Comparison of ENCODE assay signal across 14 cellular contexts in genomic region chr17:64972611-64973010, GRCh38. TPM values are rescaled to one million over a fixed set of nuclear protein-coding genes. Genes with fewer than 3 reads are reported as not detected.
DNase-seq lines count a peak whose midpoint lies in the region; ATAC-seq and TF ChIP-seq lines count a peak whose summit lies in the region.
"Had no signal": no experiment of that assay in that cellular context is flagged by ENCODE, and none has a peak within 500 bp of the region (broad histone marks: within the 10 kb centered on the region; RNA-seq: fewer than 3 reads in every experiment).

No MANE protein-coding gene starts in this region.

- H4K20me1 ChIP-seq in DOHH2 (ENCODE audit: control insufficient read depth, insufficient read depth, low read depth, low read length) = no peaks in the 10 kb centered on the region
- H4K20me1 ChIP-seq in OCI-LY7 (ENCODE audit: insufficient read depth, low read length) = no peaks in the 10 kb centered on the region

- H3K27me3 ChIP-seq in CD4-positive, CD25-positive, alpha-beta regulatory T cell (ENCODE audit: control insufficient read depth, insufficient read depth, low read length) = no peaks in the 10 kb centered on the region
- H3K27me3 ChIP-seq in DOHH2 (ENCODE audit: control insufficient read depth, low read length) = no peaks in the 10 kb centered on the region
- no peaks in the 10 kb centered on the region for H3K27me3 ChIP-seq in naive thymus-derived CD4-positive, alpha-beta T cell (ENCODE audit: control insufficient read depth in 2 of 2, insufficient read depth in 2 of 2, low read length in 2 of 2)
- H3K27me3 ChIP-seq: SJSA1 had no signal

- H3K79me2 ChIP-seq in DOHH2 (ENCODE audit: control insufficient read depth, low read length) (peaks cover 53% of the 10 kb centered on the region), OCI-LY7 (ENCODE audit: insufficient read depth, low read depth, low read length) (peaks cover 57% of the 10 kb centered on the region; the same call in 1 of the 2 replicates)

- H3K9me3 ChIP-seq in CD4-positive, CD25-positive, alpha-beta regulatory T cell (ENCODE audit: control insufficient read depth in 2 of 2, low read length in 2 of 2) = no peaks in the 10 kb centered on the region
- no peaks in the 10 kb centered on the region for H3K9me3 ChIP-seq in DOHH2 (ENCODE audit: control insufficient read depth, insufficient read depth, low read length)
- peaks cover 3% of the 10 kb centered on the region; the same call in 1 of the 2 replicates for H3K9me3 ChIP-seq in OCI-LY7 (ENCODE audit: low read length)
- H3K9me3 ChIP-seq in naive thymus-derived CD4-positive, alpha-beta T cell (ENCODE audit: control insufficient read depth in 2 of 3, low read length in 3 of 3) = no peaks in the 10 kb centered on the region
- H3K9me3 ChIP-seq: SJSA1 had no signal

- peaks cover 57% of the 10 kb centered on the region for H3F3A ChIP-seq in DOHH2 (ENCODE audit: control insufficient read depth, insufficient read depth)

- ATAC-seq in CD4-positive, CD25-positive, alpha-beta regulatory T cell (ENCODE audit: low read depth in 2 of 2) = no peak
- ATAC-seq in naive thymus-derived CD4-positive, alpha-beta T cell = no peak
- ATAC-seq in Right ventricle myocardium inferior = no peak

- no TSS peak for BruUV-seq in OCI-LY7 (replicated peaks; lab: Mats Ljungman, UMichigan)

- intact Hi-C loops in OCI-LY7 (cut with micrococcal nuclease; ENCODE audit: unreplicated experiment) (no loop called here), Right ventricle myocardium inferior (cut with DNase I) (no loop called here)
- intact Hi-C loops in naive thymus-derived CD4-positive, alpha-beta T cell (cut with micrococcal nuclease) = no loop called here

- H3K27ac ChIP-seq in CD4-positive, CD25-positive, alpha-beta regulatory T cell (ENCODE audit: insufficient read depth, low read length, poor library complexity, severe bottlenecking) = peak overlapping the region; percentile 9
- H3K27ac ChIP-seq in DOHH2 (ENCODE audit: low read depth, low read length) (peak overlapping the region; percentile 94), OCI-LY7 (ENCODE audit: low read depth, low read length, poor library complexity, severe bottlenecking) (peak overlapping the region; percentile 99)
- H3K27ac ChIP-seq in naive thymus-derived CD4-positive, alpha-beta T cell (ENCODE audit: low read depth, low read length) = peak overlapping the region; percentile 4
- H3K27ac ChIP-seq: GM23248, SJSA1 had no signal

- H3K4me3 ChIP-seq in CD4-positive, CD25-positive, alpha-beta regulatory T cell (ENCODE audit: low read depth, low read length) = no peak overlapping the region
- peak overlapping the region; percentile 81 for H3K4me3 ChIP-seq in DOHH2 (ENCODE audit: low read length)
- peak overlapping the region; percentile 77 for H3K4me3 ChIP-seq in OCI-LY7 (ENCODE audit: low read depth, low read length, poor library complexity, severe bottlenecking)
- no peak overlapping the region for H3K4me3 ChIP-seq in naive thymus-derived CD4-positive, alpha-beta T cell (ENCODE audit: low read length)
- H3K4me3 ChIP-seq: GM23248, SJSA1 had no signal

- H3K4me3 Mint-ChIP-seq in CD4-positive, CD25-positive, alpha-beta regulatory T cell = peak overlapping the region in 1 of 4 donors; percentile 90
- no peak overlapping the region for H3K4me3 Mint-ChIP-seq in naive thymus-derived CD4-positive, alpha-beta T cell

- POLR2A ChIA-PET in OCI-LY7 (lab: Charles Lee) = interaction anchor here (0.6 to 6.0 kb wide), 3 partner anchors 10 to 44 kb away, joined by 3 to 44 read pairs (median 3); no protein-coding TSS in a partner anchor
- POLR2A ChIA-PET in naive thymus-derived CD4-positive, alpha-beta T cell (lab: Charles Lee) = interaction anchor here (0.8 kb wide), 1 partner anchor 85 kb away, joined by 4 read pairs; no protein-coding TSS in a partner anchor

- H3K27ac Mint-ChIP-seq in CD4-positive, CD25-positive, alpha-beta regulatory T cell = peak overlapping the region in 2 of 3 donors; percentile 13 to 99
- peak overlapping the region in 4 of 9 donors; percentile 4 to 100 (median 46) for H3K27ac Mint-ChIP-seq in naive thymus-derived CD4-positive, alpha-beta T cell

- H3K9me2 ChIP-seq in DOHH2 (replicated peaks; ENCODE audit: control insufficient read depth, low read length) = no peaks in the 10 kb centered on the region
- H3K9me2 ChIP-seq in OCI-LY7 (ENCODE audit: insufficient read depth, low read length) = no peaks in the 10 kb centered on the region

- H3K9me3 Mint-ChIP-seq in CD4-positive, CD25-positive, alpha-beta regulatory T cell = no peaks in the 10 kb centered on the region
- peaks cover 0 to 4% (median 0%) of the 10 kb centered on the region in 11 donors for H3K9me3 Mint-ChIP-seq in naive thymus-derived CD4-positive, alpha-beta T cell

- H2AFZ ChIP-seq in OCI-LY7 (ENCODE audit: low read length) = peak overlapping the region; percentile 15; the same call in 1 of the 2 replicates
- H2AFZ ChIP-seq: GM23248 had no signal

- H3K4me2 ChIP-seq in DOHH2 (ENCODE audit: low read length) (peak overlapping the region; percentile 96), OCI-LY7 (ENCODE audit: low read length) (peak overlapping the region; percentile 93)

- no peak for DNase-seq in CD4-positive, CD25-positive, alpha-beta regulatory T cell
- DNase-seq in OCI-LY7 (ENCODE audit: low spot score) (no peak), SKM-1 (lab: John Stamatoyannopoulos, UW; ENCODE audit: unreplicated experiment) (no peak), Right ventricle myocardium inferior (ENCODE audit: missing footprints) (no peak), RPMI8226 (no peak)
- DNase-seq in naive thymus-derived CD4-positive, alpha-beta T cell = no peak
- DNase-seq: C1 segment of cervical spinal cord, GM23248, KG1, NCI-H1105 treated with DMSO at 0.1 percent for 48 hours, NCI-H187, NCI-H510A treated with DMSO at 0.1 percent for 48 hours had no signal

- CTCF ChIA-PET in OCI-LY7 (lab: Charles Lee; ENCODE audit: unreplicated experiment) = no interaction called here
- CTCF ChIA-PET in naive thymus-derived CD4-positive, alpha-beta T cell (lab: Charles Lee) = no interaction called here

- H3K36me3 ChIP-seq in CD4-positive, CD25-positive, alpha-beta regulatory T cell (ENCODE audit: control insufficient read depth, insufficient read depth, low read length) = no peaks in the 10 kb centered on the region
- H3K36me3 ChIP-seq in DOHH2 (ENCODE audit: control insufficient read depth, low read length) = peaks cover 37% of the 10 kb centered on the region
- peaks cover 29% of the 10 kb centered on the region for H3K36me3 ChIP-seq in OCI-LY7 (ENCODE audit: insufficient read depth, low read length)
- no peaks in the 10 kb centered on the region for H3K36me3 ChIP-seq in naive thymus-derived CD4-positive, alpha-beta T cell (ENCODE audit: control insufficient read depth in 2 of 3, insufficient read depth in 3 of 3, low read length in 3 of 3)
- H3K36me3 ChIP-seq: SJSA1 had no signal

- no peak for TF ChIP-seq CTCF in DOHH2 (IDR thresholded peaks at IDR 0.05; ENCODE audit: low read depth, low read length, poor library complexity, severe bottlenecking)
- TF ChIP-seq CTCF in OCI-LY7 (conservative IDR thresholded peaks at IDR 0.05; ENCODE audit: low read length) = no peak

- no peaks in the 10 kb centered on the region for H3K36me3 Mint-ChIP-seq in CD4-positive, CD25-positive, alpha-beta regulatory T cell
- peaks cover 0 to 18% (median 0%) of the 10 kb centered on the region in 5 donors for H3K36me3 Mint-ChIP-seq in naive thymus-derived CD4-positive, alpha-beta T cell

- peaks cover 54% of the 10 kb centered on the region for H3K4me1 ChIP-seq in CD4-positive, CD25-positive, alpha-beta regulatory T cell (ENCODE audit: control insufficient read depth, insufficient read depth, low read length, poor library complexity, severe bottlenecking)
- peaks cover 91% of the 10 kb centered on the region for H3K4me1 ChIP-seq in DOHH2 (ENCODE audit: control insufficient read depth, low read length)
- H3K4me1 ChIP-seq in OCI-LY7 (ENCODE audit: insufficient read depth, low read length, poor library complexity, severe bottlenecking) = peaks cover 87% of the 10 kb centered on the region
- peaks cover 27 to 48% of the 10 kb centered on the region in 2 donors for H3K4me1 ChIP-seq in naive thymus-derived CD4-positive, alpha-beta T cell (ENCODE audit: control insufficient read depth in 2 of 2, insufficient read depth in 2 of 2, low read length in 2 of 2)

- peaks cover 20 to 75% (median 54%) of the 10 kb centered on the region in 4 donors for H3K4me1 Mint-ChIP-seq in CD4-positive, CD25-positive, alpha-beta regulatory T cell
- H3K4me1 Mint-ChIP-seq in naive thymus-derived CD4-positive, alpha-beta T cell = peaks cover 37 to 65% (median 59%) of the 10 kb centered on the region in 7 donors

- no peaks in the 10 kb centered on the region for H3K27me3 Mint-ChIP-seq in CD4-positive, CD25-positive, alpha-beta regulatory T cell
- H3K27me3 Mint-ChIP-seq in naive thymus-derived CD4-positive, alpha-beta T cell = no peaks in the 10 kb centered on the region

RNA-seq across cellular contexts. Expression of gene LRRC37A3, which starts 53.3 kb away (rescaled TPM):
- 82.8 TPM for total RNA-seq in CD4-positive, CD25-positive, alpha-beta regulatory T cell
- 1 to 10 TPM in 3 of 4 donors, under 1 TPM in 1; 0.66 to 1.5 (median 1.2) TPM for polyA plus RNA-seq in CD4-positive, CD25-positive, alpha-beta regulatory T cell
- total RNA-seq in OCI-LY7 (2014; rRNA removed; shearing (Covaris generic)) = 6.2 and 7.3 TPM in 2 replicates
- 27.6 and 30.6 TPM in 2 replicates for total RNA-seq in OCI-LY7 (2022)
- 10 to 100 TPM; 17.6 to 46.7 (median 42.6) TPM for total RNA-seq in naive thymus-derived CD4-positive, alpha-beta T cell
- 1 to 10 TPM; 1.9 to 5.3 TPM for polyA plus RNA-seq in naive thymus-derived CD4-positive, alpha-beta T cell
- total RNA-seq in Right ventricle myocardium inferior = 1.4 TPM

Comparison
In these comparisons a context has a peak if more than half of its experiments do, and no peak if none do; other contexts are left out.
1. H3K27ac ChIP-seq: peak in every context shown above with its lines; median percentile 99 in OCI-LY7; 94 in DOHH2; 9 in CD4-positive, CD25-positive, alpha-beta regulatory T cell; 4 in naive thymus-derived CD4-positive, alpha-beta T cell.
2. H3K4me3 ChIP-seq: peak in DOHH2 (single experiment) and OCI-LY7 (single experiment); none in CD4-positive, CD25-positive, alpha-beta regulatory T cell (single experiment) and naive thymus-derived CD4-positive, alpha-beta T cell (single experiment).